ENCODE assay signal across 26 cellular contexts in the genomic region with DNA sequence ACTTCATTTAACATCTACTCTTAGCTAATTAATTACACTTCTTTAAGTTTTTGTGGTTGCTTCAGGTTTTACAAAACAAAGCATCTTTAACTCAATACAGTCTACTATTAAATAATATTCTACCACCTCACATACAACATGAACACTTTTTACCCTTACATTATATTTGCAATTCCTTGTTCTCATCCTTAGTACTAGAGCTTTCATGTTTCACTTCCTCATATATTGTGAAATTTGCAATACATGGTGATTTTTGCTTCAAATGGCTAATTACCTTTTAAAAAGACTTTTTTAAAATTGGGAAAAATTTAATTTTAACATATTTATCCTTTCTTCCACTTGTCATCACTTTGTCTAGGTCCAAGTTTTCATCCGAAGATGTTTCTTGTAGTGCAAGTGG.
"Had no signal": no experiment of that assay in that cellular context is flagged by ENCODE, and none has a peak within 500 bp of the region (broad histone marks: within the 10 kb centered on the region; RNA-seq: fewer than 3 reads in every experiment).

No MANE protein-coding gene starts in this region.

- H3K4me3 Mint-ChIP-seq: activated B cell treated with CpG ODN at 0.5 μM for 24 hours; activated CD4-positive, alpha-beta T cell treated with anti-CD3 and anti-CD28 coated beads for 36 hours; activated T-cell treated with anti-CD3 and anti-CD28 coated beads, Interleukin-2, amount 50 U/mL, for 24 hours; activated T-helper 17 cell treated with anti-CD3 and anti-CD28 coated beads, Interleukin-2, amount 50 U/mL, for 72 hours; central memory CD8-positive, alpha-beta T cell; endodermal cell; neural progenitor cell had no signal

- ATAC-seq: activated CD4-positive, alpha-beta T cell treated with anti-CD3 and anti-CD28 coated beads for 36 hours; activated naive CD4-positive, alpha-beta T cell treated with anti-CD3 and anti-CD28 coated beads, Interleukin-2, amount 50 U/mL, for 72 hours; activated T-helper 17 cell treated with anti-CD3 and anti-CD28 coated beads, Interleukin-2, amount 50 U/mL, for 72 hours; gastroesophageal sphincter; left cardiac atrium; mucosa of descending colon; sciatic nerve had no signal

- H3K27ac Mint-ChIP-seq: activated B cell treated with CpG ODN at 0.5 μM for 24 hours; activated CD4-positive, alpha-beta T cell treated with anti-CD3 and anti-CD28 coated beads for 36 hours; activated naive CD4-positive, alpha-beta T cell treated with anti-CD3 and anti-CD28 coated beads, Interleukin-2, amount 50 U/mL, for 72 hours; activated T-cell treated with anti-CD3 and anti-CD28 coated beads, Interleukin-2, amount 50 U/mL, for 24 hours; activated T-helper 17 cell treated with anti-CD3 and anti-CD28 coated beads, Interleukin-2, amount 50 U/mL, for 72 hours; endodermal cell; neural progenitor cell had no signal

- H3K9me3 Mint-ChIP-seq: activated B cell treated with CpG ODN at 0.5 μM for 24 hours; activated naive CD4-positive, alpha-beta T cell treated with anti-CD3 and anti-CD28 coated beads, Interleukin-2, amount 50 U/mL, for 72 hours; activated T-cell treated with anti-CD3 and anti-CD28 coated beads, Interleukin-2, amount 50 U/mL, for 24 hours; activated T-helper 17 cell treated with anti-CD3 and anti-CD28 coated beads, Interleukin-2, amount 50 U/mL, for 72 hours; central memory CD8-positive, alpha-beta T cell; endodermal cell; neural progenitor cell had no signal

- H3K4me1 Mint-ChIP-seq: neural progenitor cell had no signal

- H3K4me1 ChIP-seq: neural progenitor cell, testis, uterus had no signal

- H3K27me3 Mint-ChIP-seq: activated B cell treated with CpG ODN at 0.5 μM for 24 hours; activated CD4-positive, alpha-beta T cell treated with anti-CD3 and anti-CD28 coated beads for 36 hours; activated T-cell treated with anti-CD3 and anti-CD28 coated beads, Interleukin-2, amount 50 U/mL, for 24 hours; activated T-helper 17 cell treated with anti-CD3 and anti-CD28 coated beads, Interleukin-2, amount 50 U/mL, for 72 hours; central memory CD8-positive, alpha-beta T cell had no signal

- H3K27ac ChIP-seq: esophagus squamous epithelium, gastroesophageal sphincter, neural progenitor cell, testis, uterus had no signal

- H3K4me3 ChIP-seq: esophagus squamous epithelium, gastroesophageal sphincter, mucosa of descending colon, neural progenitor cell, smooth muscle cell, testis, uterus had no signal

- H3K36me3 ChIP-seq: esophagus squamous epithelium, gastroesophageal sphincter had no signal

- DNase-seq: activated B cell treated with CpG ODN at 0.5 μM for 24 hours; activated CD4-positive, alpha-beta T cell treated with anti-CD3 and anti-CD28 coated beads for 36 hours; activated CD4-positive, alpha-beta T cell treated with anti-CD3 and anti-CD28 coated beads, Interleukin-2, amount 50 U/mL, for 4 hours; activated CD8-positive, alpha-beta memory T cell treated with anti-CD3 and anti-CD28 coated beads for 24 hours; activated CD8-positive, alpha-beta memory T cell treated with anti-CD3 and anti-CD28 coated beads, Interleukin-2, amount 50 U/mL, for 4 hours; activated T-cell treated with anti-CD3 and anti-CD28 coated beads, Interleukin-2, amount 50 U/mL, for 24 hours; endodermal cell; esophagus squamous epithelium; head of caudate nucleus; hypothalamus; left cardiac atrium; mucosa of descending colon; stimulated activated CD4-positive, alpha-beta T cell treated with anti-CD3 and anti-CD28 coated beads, Interleukin-15, amount 100 ng/mL, for 24 hours; stimulated activated naive CD4-positive, alpha-beta T cell; T-helper 9 cell; testis; trophoblast cell; uterus had no signal

- H3K9me3 ChIP-seq: esophagus squamous epithelium, gastroesophageal sphincter, mucosa of descending colon, testis, uterus had no signal

- FAIRE-seq: astrocyte had no signal

- H3K27me3 ChIP-seq: esophagus squamous epithelium, gastroesophageal sphincter, neural progenitor cell, testis, uterus had no signal
